Comparison of ENCODE assay signal across 1 cellular context in the genomic region with DNA sequence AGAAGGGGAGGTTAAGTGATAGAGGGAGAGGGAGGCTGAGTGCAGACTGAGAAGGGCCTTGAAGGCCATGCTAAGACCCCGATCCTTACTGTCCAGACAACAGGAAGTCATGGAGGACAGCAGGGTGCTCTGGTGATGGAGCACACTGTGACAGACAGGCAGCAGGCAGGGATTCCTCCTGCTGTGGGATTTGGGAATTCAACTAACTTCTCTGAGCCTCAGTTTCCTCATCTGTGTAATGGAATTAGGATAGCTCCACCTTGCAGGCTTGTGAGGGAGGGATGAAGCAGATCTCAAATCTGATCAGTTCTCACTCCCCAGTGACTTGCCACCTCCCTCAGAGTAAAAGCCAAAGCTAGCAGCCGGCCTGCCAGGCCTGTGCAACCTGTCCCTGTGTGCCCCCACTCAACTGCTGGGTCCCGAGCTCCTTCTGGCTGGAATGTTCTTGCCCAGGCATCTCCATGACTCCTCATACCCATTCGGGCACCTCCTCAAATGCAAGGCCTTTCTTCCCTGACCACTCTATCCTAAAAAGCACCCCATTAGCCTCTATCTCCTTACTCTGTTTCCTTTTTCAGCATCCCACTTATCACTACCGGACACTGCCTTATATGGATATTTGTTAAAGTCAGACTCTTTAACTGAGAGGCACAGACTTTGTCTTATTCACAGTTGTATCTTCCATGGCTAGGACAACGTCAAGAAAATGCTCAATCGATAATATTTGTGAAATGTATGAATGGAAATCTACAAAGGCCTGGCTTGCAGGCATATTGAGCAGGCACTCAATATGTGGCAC.
TF ChIP-seq lines count a peak whose summit lies in the region.

No MANE protein-coding gene starts in this region.

TF ChIP-seq in GM23338, 12 proteins besides CTCF, POLR2A, EP300 and RAD21 (continued from another document):
- TF ChIP-seq, protein P1, sequence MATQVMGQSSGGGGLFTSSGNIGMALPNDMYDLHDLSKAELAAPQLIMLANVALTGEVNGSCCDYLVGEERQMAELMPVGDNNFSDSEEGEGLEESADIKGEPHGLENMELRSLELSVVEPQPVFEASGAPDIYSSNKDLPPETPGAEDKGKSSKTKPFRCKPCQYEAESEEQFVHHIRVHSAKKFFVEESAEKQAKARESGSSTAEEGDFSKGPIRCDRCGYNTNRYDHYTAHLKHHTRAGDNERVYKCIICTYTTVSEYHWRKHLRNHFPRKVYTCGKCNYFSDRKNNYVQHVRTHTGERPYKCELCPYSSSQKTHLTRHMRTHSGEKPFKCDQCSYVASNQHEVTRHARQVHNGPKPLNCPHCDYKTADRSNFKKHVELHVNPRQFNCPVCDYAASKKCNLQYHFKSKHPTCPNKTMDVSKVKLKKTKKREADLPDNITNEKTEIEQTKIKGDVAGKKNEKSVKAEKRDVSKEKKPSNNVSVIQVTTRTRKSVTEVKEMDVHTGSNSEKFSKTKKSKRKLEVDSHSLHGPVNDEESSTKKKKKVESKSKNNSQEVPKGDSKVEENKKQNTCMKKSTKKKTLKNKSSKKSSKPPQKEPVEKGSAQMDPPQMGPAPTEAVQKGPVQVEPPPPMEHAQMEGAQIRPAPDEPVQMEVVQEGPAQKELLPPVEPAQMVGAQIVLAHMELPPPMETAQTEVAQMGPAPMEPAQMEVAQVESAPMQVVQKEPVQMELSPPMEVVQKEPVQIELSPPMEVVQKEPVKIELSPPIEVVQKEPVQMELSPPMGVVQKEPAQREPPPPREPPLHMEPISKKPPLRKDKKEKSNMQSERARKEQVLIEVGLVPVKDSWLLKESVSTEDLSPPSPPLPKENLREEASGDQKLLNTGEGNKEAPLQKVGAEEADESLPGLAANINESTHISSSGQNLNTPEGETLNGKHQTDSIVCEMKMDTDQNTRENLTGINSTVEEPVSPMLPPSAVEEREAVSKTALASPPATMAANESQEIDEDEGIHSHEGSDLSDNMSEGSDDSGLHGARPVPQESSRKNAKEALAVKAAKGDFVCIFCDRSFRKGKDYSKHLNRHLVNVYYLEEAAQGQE (IDR thresholded peaks at IDR 0.05; ENCODE audit: unreplicated experiment), result no peak
- no peak for TF ChIP-seq ZNF114 (CRISPR knock-in tag; IDR thresholded peaks at IDR 0.05)
TF ChIP-seq in GM23338: peak in this region for 0.
